ENCODE assay signal across 17 cellular contexts in genomic region chr17:45977976-45978626, GRCh38. TPM values are rescaled to one million over a fixed set of nuclear protein-coding genes. Genes with fewer than 3 reads are reported as not detected.
A peak's percentile ranks its signal among the peaks of the same experiment; 100 is the strongest.
DNase-seq lines count a peak whose midpoint lies in the region; ATAC-seq, FAIRE-seq and TF ChIP-seq lines count a peak whose summit lies in the region.
"Had no signal": no experiment of that assay in that cellular context is flagged by ENCODE, and none has a peak within 500 bp of the region (broad histone marks: within the 10 kb centered on the region; RNA-seq: fewer than 3 reads in every experiment).

No MANE protein-coding gene starts in this region.

- H3K4me2 ChIP-seq in BLaER1 = 0 out of 2 replicates have a peak overlapping the region, but pooled peaks have one; percentile 93
- peak overlapping the region; percentile 54; the same call in 1 of the 2 replicates for H3K4me2 ChIP-seq in K562 (ENCODE audit: insufficient read depth, low read length)

- WGBS in K562 (ENCODE audit: insufficient coverage, low coverage, missing lambda C conversion rate) = 56% methylated on average over 3 of the region's 3 CpGs
- WGBS in spleen, 5 donors = 73 to 87% (median 82%) methylated on average over 3 of the region's 3 CpGs

- intact Hi-C loops in K562 (cut with micrococcal nuclease) = no loop called here
- intact Hi-C loops in kidney (cut with DNase I) = no loop called here
- intact Hi-C loops in spleen (cut with DNase I; ENCODE audit: low total_unique reads) = no loop called here

- no peaks in the 10 kb centered on the region for H3K4me1 Mint-ChIP-seq in activated T-helper 17 cell treated with anti-CD3 and anti-CD28 coated beads, Interleukin-2, amount 50 U/mL, for 72 hours
- H3K4me1 Mint-ChIP-seq: CD4-positive, CD25-positive, alpha-beta regulatory T cell; H9 had no signal

- no peak overlapping the region for H3K4me3 ChIP-seq in BLaER1
- H3K4me3 ChIP-seq in K562 = no peak overlapping the region
- no peak overlapping the region for H3K4me3 ChIP-seq in kidney (ENCODE audit: low read length in 2 of 2)
- H3K4me3 ChIP-seq in spleen = no peak overlapping the region
- H3K4me3 ChIP-seq: BLaER1 treated with 17β-estradiol and CSF1 and Interleukin-3, amounts not matched to agents 10 nM and 100 nM; GM23248 had no signal

- FAIRE-seq in K562 (lab: Jason Lieb, UNC) (peak; percentile 78), kidney (lab: Jason Lieb, UNC) (no peak)
- FAIRE-seq: GM18507 had no signal

- H3K27ac ChIP-seq in BLaER1 (no peak overlapping the region), K562 (ENCODE audit: extremely low read depth, low read depth, low read length) (peak overlapping the region; percentile 82), kidney (ENCODE audit: low read depth in 2 of 2, low read length in 2 of 2) (no peak overlapping the region), spleen (no peak overlapping the region)
- H3K27ac ChIP-seq: BLaER1 treated with 17β-estradiol and CSF1 and Interleukin-3, amounts not matched to agents 10 nM and 100 nM; GM23248 had no signal

- TF ChIP-seq EP300 in K562 (IDR thresholded peaks at IDR 0.05; ENCODE audit: low read length) = no peak

- CTCF ChIA-PET in K562 (lab: Yijun Ruan, JAX; ENCODE audit: low intra/inter-chr PET ratio) = interaction anchor here (0.8 kb wide), 1 partner anchor 125 kb away, joined by 3 read pairs; no protein-coding TSS in a partner anchor

- peaks cover 51% of the 10 kb centered on the region for H3K4me1 ChIP-seq in BLaER1
- peaks cover 44 to 46% of the 10 kb centered on the region in 2 experiments for H3K4me1 ChIP-seq in K562 (replicated peaks in 1 of 2; ENCODE audit: control insufficient read depth in 2 of 2, insufficient read depth in 2 of 2, low read length in 2 of 2)
- no peaks in the 10 kb centered on the region for H3K4me1 ChIP-seq in kidney (ENCODE audit: control insufficient read depth in 1 of 2, insufficient read depth in 1 of 2, low read depth in 1 of 2, low read length in 2 of 2)
- H3K4me1 ChIP-seq in spleen = peaks cover 0 to 20% (median 12%) of the 10 kb centered on the region in 6 donors

- no peaks in the 10 kb centered on the region for H3K79me2 ChIP-seq in K562 (ENCODE audit: control insufficient read depth, insufficient read depth, low read length)

- BruUV-seq in K562 (replicated peaks; lab: Mats Ljungman, UMichigan) = no TSS peak

- H3K9ac ChIP-seq in BLaER1 (0 out of 2 replicates have a peak overlapping the region, but pooled peaks have one; percentile 21), K562 (ENCODE audit: insufficient read depth in 1 of 2, low read depth in 2 of 2, low read length in 2 of 2) (peak overlapping the region; percentile 23 to 58; a peak in 2 of 4 replicates), kidney (ENCODE audit: low read length in 2 of 2) (no peak overlapping the region)
- H3K9ac ChIP-seq: BLaER1 treated with 17β-estradiol and CSF1 and Interleukin-3, amounts not matched to agents 10 nM and 100 nM; GM23248 had no signal

- TF ChIP-seq CTCF in K562 (IDR thresholded peaks at IDR 0.05 in 2 of 3, conservative IDR thresholded peaks at IDR 0.05 in 1 of 3; ENCODE audit: insufficient read depth in 2 of 3, low read depth in 1 of 3, low read length in 3 of 3) (no peak), kidney (IDR thresholded peaks at IDR 0.05; ENCODE audit: borderline replicate concordance, extremely low read depth, insufficient read depth) (no peak), spleen (IDR thresholded peaks at IDR 0.05 in 8 of 11, conservative IDR thresholded peaks at IDR 0.05 in 3 of 11) (no peak)

- no peaks in the 10 kb centered on the region for H3K36me3 Mint-ChIP-seq in activated T-helper 17 cell treated with anti-CD3 and anti-CD28 coated beads, Interleukin-2, amount 50 U/mL, for 72 hours (ENCODE audit: low read depth)
- H3K36me3 Mint-ChIP-seq: CD4-positive, CD25-positive, alpha-beta regulatory T cell had no signal

- H2AFZ ChIP-seq in K562 (ENCODE audit: low read depth, low read length) = peak overlapping the region; percentile 99
- H2AFZ ChIP-seq: GM23248 had no signal

- ATAC-seq in K562 = peak; percentile 4; the same call in 1 of the 3 replicates
- ATAC-seq in activated T-helper 17 cell treated with anti-CD3 and anti-CD28 coated beads, Interleukin-2, amount 50 U/mL, for 72 hours (replicated peaks) = no peak

- DNase-seq in K562 (ENCODE audit: extremely low read depth in 1 of 4, low spot score in 3 of 4) = peak in 2 of 4 experiments; percentile 49 to 66
- peak; percentile 18 for DNase-seq in kidney
- peak; percentile 25 for DNase-seq in spleen
- DNase-seq in NCI-H1092 (lab: John Stamatoyannopoulos, UW) = no peak
- DNase-seq in middle frontal gyrus (ENCODE audit: extremely low spot score, low spot score) = no peak
- DNase-seq: 8988T; AML-193; Calu3; CD4-positive, CD25-positive, alpha-beta regulatory T cell; DMS 273 treated with DMSO at 0.1 percent for 48 hours; GM23248; H9 had no signal

- no peaks in the 10 kb centered on the region for H4K20me1 ChIP-seq in BLaER1
- no peaks in the 10 kb centered on the region for H4K20me1 ChIP-seq in K562 (replicated peaks; ENCODE audit: control insufficient read depth, insufficient read depth, low read length)

- no peaks in the 10 kb centered on the region for H3K27me3 Mint-ChIP-seq in activated T-helper 17 cell treated with anti-CD3 and anti-CD28 coated beads, Interleukin-2, amount 50 U/mL, for 72 hours

- TF ChIP-seq POLR2A in K562 (conservative IDR thresholded peaks at IDR 0.05) (no peak), spleen (IDR thresholded peaks at IDR 0.05) (no peak)

- H3K9me3 ChIP-seq in BLaER1 (no peaks in the 10 kb centered on the region), K562 (replicated peaks; ENCODE audit: control insufficient read depth, insufficient read depth, low read depth, low read length) (no peaks in the 10 kb centered on the region), kidney (ENCODE audit: control insufficient read depth in 1 of 2, low read length in 2 of 2) (no peaks in the 10 kb centered on the region), spleen (no peaks in the 10 kb centered on the region)
- H3K9me3 ChIP-seq: BLaER1 treated with 17β-estradiol and CSF1 and Interleukin-3, amounts not matched to agents 10 nM and 100 nM had no signal

- POLR2A ChIA-PET in K562 (lab: Yijun Ruan, JAX) = interaction anchor here (0.5 to 0.6 kb wide), 3 partner anchors 221 to 1027 kb away, joined by 3 read pairs; no protein-coding TSS in a partner anchor

- H3K9me1 ChIP-seq in K562 (ENCODE audit: control insufficient read depth, insufficient read depth, low read length) = peaks cover 3% of the 10 kb centered on the region

- no peaks in the 10 kb centered on the region for H3K27me3 ChIP-seq in BLaER1
- no peaks in the 10 kb centered on the region for H3K27me3 ChIP-seq in K562 (ENCODE audit: control insufficient read depth in 2 of 2, insufficient read depth in 2 of 2, low read length in 2 of 2)
- H3K27me3 ChIP-seq in spleen (replicated peaks in 1 of 7) = peaks cover 0 to 2% (median 0%) of the 10 kb centered on the region in 7 donors
- H3K27me3 ChIP-seq: BLaER1 treated with 17β-estradiol and CSF1 and Interleukin-3, amounts not matched to agents 10 nM and 100 nM had no signal

- H3K36me3 ChIP-seq in BLaER1 = no peaks in the 10 kb centered on the region
- H3K36me3 ChIP-seq in K562 (ENCODE audit: control insufficient read depth, insufficient read depth, low read length) = no peaks in the 10 kb centered on the region
- H3K36me3 ChIP-seq in kidney (ENCODE audit: control insufficient read depth in 1 of 2, insufficient read depth in 2 of 2, low read length in 2 of 2) = no peaks in the 10 kb centered on the region
- no peaks in the 10 kb centered on the region for H3K36me3 ChIP-seq in spleen
- H3K36me3 ChIP-seq: BLaER1 treated with 17β-estradiol and CSF1 and Interleukin-3, amounts not matched to agents 10 nM and 100 nM had no signal

- no peak for TF ChIP-seq RAD21 in K562 (CRISPR knock-in tag; conservative IDR thresholded peaks at IDR 0.05 in 1 of 2, IDR thresholded peaks at IDR 0.05 in 1 of 2)

- no peak overlapping the region for H3K27ac Mint-ChIP-seq in activated T-helper 17 cell treated with anti-CD3 and anti-CD28 coated beads, Interleukin-2, amount 50 U/mL, for 72 hours
- H3K27ac Mint-ChIP-seq: CD4-positive, CD25-positive, alpha-beta regulatory T cell; H9 had no signal

- H3K9me3 Mint-ChIP-seq in activated T-helper 17 cell treated with anti-CD3 and anti-CD28 coated beads, Interleukin-2, amount 50 U/mL, for 72 hours = no peaks in the 10 kb centered on the region
- H3K9me3 Mint-ChIP-seq: CD4-positive, CD25-positive, alpha-beta regulatory T cell; H9 had no signal

- no peak overlapping the region for H3K4me3 Mint-ChIP-seq in activated T-helper 17 cell treated with anti-CD3 and anti-CD28 coated beads, Interleukin-2, amount 50 U/mL, for 72 hours
- H3K4me3 Mint-ChIP-seq: CD4-positive, CD25-positive, alpha-beta regulatory T cell; H9 had no signal

- in situ Hi-C loops in K562 (cut with MboI) = loop anchor here (25.0 kb wide), 1 partner anchor 859 kb away; no protein-coding TSS in a partner anchor

TF ChIP-seq in K562, 482 proteins besides CTCF, POLR2A, EP300 and RAD21 (continues in another document):
- TF ChIP-seq SIX5 (IDR thresholded peaks at IDR 0.05; ENCODE audit: borderline replicate concordance in 1 of 2, insufficient read depth in 1 of 2, low read depth in 1 of 2, low read length in 2 of 2) (no peak), NCOR1 (IDR thresholded peaks at IDR 0.05) (0 out of 2 replicates have a peak, but pooled peaks have one; percentile 25), NCOA6 (IDR thresholded peaks at IDR 0.05) (no peak)

RNA-seq across cellular contexts. Expression of gene STH, which starts 20.9 kb away (rescaled TPM):
- total RNA-seq in K562 (2011; cell fraction: chromatin; rRNA removed; ENCODE audit: low replicate concordance) = 1.4 TPM in 1 of 2 replicates, not detected in the other
- total RNA-seq in K562 (2011; cell fraction: nucleolus; rRNA removed) = not detected in 2 replicates
- not detected in 2 replicates for total RNA-seq in K562 (2011; cell fraction: nucleoplasm; rRNA removed)
- total RNA-seq in K562 (2014; rRNA removed) = not detected in 2 replicates
- total RNA-seq in K562 (2014; rRNA removed; fragmentation: Illumina TruSeq; extraction: Trizol) = not detected in 2 replicates
- not detected in 2 replicates for total RNA-seq in K562 (2015; rRNA removed; fragmentation: Illumina TruSeq; extraction: Trizol)
- not detected in 2 replicates for total RNA-seq in K562 (2021)
- polyA plus RNA-seq in K562 (2011; rRNA removed) = not detected in 2 replicates
- not detected in 2 replicates for polyA plus RNA-seq in K562 (2011; cell fraction: cytosol; rRNA removed)
- polyA plus RNA-seq in K562 (2011; cell fraction: nucleus; rRNA removed) = not detected in 2 replicates
- polyA plus RNA-seq in K562 (2012) = not detected in 2 replicates
- not detected in 2 replicates for polyA plus RNA-seq in K562 (2014; fragmentation: Illumina TruSeq; extraction: Trizol)
- not detected for polyA plus RNA-seq in K562 (2014; fragmentation: Nextera tagmentation; extraction: Ambion mirVana)
- not detected in 2 replicates for polyA plus RNA-seq in K562 (2014; rRNA removed)
- 0.70 TPM in 1 of 2 replicates, not detected in the other for polyA minus RNA-seq in K562 (2011; rRNA and poly(A)+ RNA removed)
- not detected in 2 replicates for polyA minus RNA-seq in K562 (2011; cell fraction: cytosol; rRNA and poly(A)+ RNA removed)
- polyA minus RNA-seq in K562 (2011; cell fraction: nucleus; rRNA and poly(A)+ RNA removed) = not detected in 2 replicates
- not detected for total RNA-seq in kidney
- polyA plus RNA-seq in kidney (ENCODE audit: insufficient read depth, low read depth, low replicate concordance) = not detected
- not detected for total RNA-seq in spleen
- not detected for polyA plus RNA-seq in spleen
- total RNA-seq in activated T-helper 17 cell treated with anti-CD3 and anti-CD28 coated beads, Interleukin-2, amount 50 U/mL, for 72 hours = not detected
- total RNA-seq: Calu3; CD4-positive, CD25-positive, alpha-beta regulatory T cell; Daoy; GM23248; H9 had no signal
- polyA plus RNA-seq: CD4-positive, CD25-positive, alpha-beta regulatory T cell; GM23248 had no signal

Comparison
In these comparisons a context has a peak if more than half of its experiments do, and no peak if none do; other contexts are left out.
1. H3K9ac ChIP-seq: peak in BLaER1 (single experiment) and K562 (2 of 2); none in kidney (0 of 2).
2. DNase-seq: peak in kidney (single experiment) and spleen (single experiment); none in NCI-H1092 (single experiment) and middle frontal gyrus (single experiment).